Comparison of ENCODE assay signal across 8 cellular contexts in the genomic region with DNA sequence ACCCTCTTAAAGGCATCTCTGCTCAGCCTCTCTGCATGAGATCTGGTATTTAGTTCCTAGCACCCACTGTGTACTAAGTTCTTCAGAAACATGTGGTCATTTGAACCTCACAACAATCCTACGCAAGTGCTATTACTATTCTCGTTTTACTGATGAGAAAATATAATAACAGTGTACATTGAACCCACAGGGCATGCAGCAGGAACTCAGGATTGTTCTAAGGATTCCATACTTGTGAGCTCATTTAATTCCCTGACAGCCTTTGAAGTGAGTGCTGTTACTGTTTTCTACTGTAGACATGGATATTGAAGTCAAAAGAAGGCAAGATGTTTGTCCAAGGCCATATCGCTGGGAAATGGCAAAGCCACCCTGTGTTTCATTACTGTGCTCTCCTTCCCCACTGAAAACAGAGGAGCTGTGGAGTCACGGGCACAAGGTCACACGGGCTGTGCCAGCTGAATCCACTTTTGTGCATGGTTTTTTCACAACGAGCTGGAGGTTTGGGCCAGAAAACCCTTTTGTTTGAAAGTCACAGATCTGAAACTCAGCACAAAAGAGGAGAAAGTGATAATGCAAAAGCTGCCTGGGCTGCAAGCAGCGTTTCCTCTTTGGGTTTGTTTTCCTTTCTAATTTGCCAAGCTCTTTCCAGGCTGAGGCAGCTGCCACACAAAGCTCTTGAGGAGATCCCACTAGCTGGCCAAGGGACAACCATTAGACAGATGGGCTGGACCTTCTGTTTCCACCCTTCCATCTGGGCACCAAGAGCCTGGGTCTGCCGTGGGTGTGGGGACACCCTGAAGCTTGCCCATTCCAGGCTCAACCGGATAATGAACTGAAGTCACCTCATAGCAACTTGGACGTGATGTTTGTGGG.
A peak's percentile ranks its signal among the peaks of the same experiment; 100 is the strongest.
DNase-seq lines count a peak whose midpoint lies in the region; ATAC-seq lines count a peak whose summit lies in the region.

No MANE protein-coding gene starts in this region.

- no peaks in the 10 kb centered on the region for H3K27me3 ChIP-seq in muscle layer of colon (ENCODE audit: control insufficient read depth in 1 of 2, insufficient read depth in 2 of 2, low read length in 2 of 2)

- DNase-seq in NCI-H1092 treated with DMSO at 0.1 percent for 48 hours (lab: John Stamatoyannopoulos, UW) (peak; percentile 84), cerebellar nuclear complex (lab: John Stamatoyannopoulos, UW) (peak; percentile 85 to 95), MV-4-11 (lab: John Stamatoyannopoulos, UW) (no peak), NCI-H2196 (lab: John Stamatoyannopoulos, UW; ENCODE audit: unreplicated experiment) (no peak)

- peak overlapping the region in 1 of 2 donors; percentile 2 for H3K4me3 ChIP-seq in muscle layer of colon (ENCODE audit: low read depth in 1 of 2, low read length in 2 of 2)

- ATAC-seq in GM18909 (IDR thresholded peaks at IDR 0.05; ENCODE audit: poor library complexity, unreplicated experiment) (peak; percentile 33), HG03439 (IDR thresholded peaks at IDR 0.05; ENCODE audit: unreplicated experiment) (no peak), HG03469 (IDR thresholded peaks at IDR 0.05; ENCODE audit: unreplicated experiment) (no peak)

- H3K9ac ChIP-seq in muscle layer of colon (ENCODE audit: low read length): no peak overlapping the region

- H3K4me1 ChIP-seq in muscle layer of colon (ENCODE audit: insufficient read depth, low read length): peaks cover 32% of the 10 kb centered on the region

- peak overlapping the region; percentile 2 for H3K27ac ChIP-seq in muscle layer of colon (ENCODE audit: low read depth, low read length)

- H3K9me3 ChIP-seq in muscle layer of colon (ENCODE audit: low read length): no peaks in the 10 kb centered on the region

- H3K36me3 ChIP-seq in muscle layer of colon (ENCODE audit: insufficient read depth, low read length): no peaks in the 10 kb centered on the region

Comparison
In these comparisons a context has a peak if more than half of its experiments do, and no peak if none do; other contexts are left out.
1. DNase-seq: peak in NCI-H1092 treated with DMSO at 0.1 percent for 48 hours (single experiment) and cerebellar nuclear complex (2 of 2); none in MV-4-11 (single experiment) and NCI-H2196 (single experiment).